In genomic region chr10:69226919-69227450, GRCh38 we compare ENCODE assay signal across 14 cellular contexts. TPM values are rescaled to one million over a fixed set of nuclear protein-coding genes. Genes with fewer than 3 reads are reported as not detected.
DNase-seq lines count a peak whose midpoint lies in the region; ATAC-seq and TF ChIP-seq lines count a peak whose summit lies in the region.
"Had no signal": no experiment of that assay in that cellular context is flagged by ENCODE, and none has a peak within 500 bp of the region (broad histone marks: within the 10 kb centered on the region; RNA-seq: fewer than 3 reads in every experiment).

No MANE protein-coding gene starts in this region.

- no peaks in the 10 kb centered on the region for H3K4me1 ChIP-seq in HAP-1

- H3K27ac Mint-ChIP-seq in natural killer cell treated with Interleukin-12 subunit alpha and Interleukin-12 subunit beta and Interleukin-15 and Interleukin-18, amount 100 ng/mL, for 72 hours, result peak overlapping the region; percentile 83 to 88
- peak overlapping the region in 1 of 2 donors; percentile 87 for H3K27ac Mint-ChIP-seq in natural killer cell
- peak overlapping the region; percentile 70 for H3K27ac Mint-ChIP-seq in central memory CD8-positive, alpha-beta T cell (ENCODE audit: low read depth)
- no peak overlapping the region for H3K27ac Mint-ChIP-seq in stimulated activated memory B cell treated with anti-CD40 and anti-IgM and Interleukin-4, amounts not matched to agents 10 μg/mL and 1 μg/mL and 100 μg/mL, for 72 hours

- intact Hi-C loops in natural killer cell (cut with micrococcal nuclease), result no loop called here

- H3K36me3 ChIP-seq in HAP-1 (replicated peaks), result no peaks in the 10 kb centered on the region
- H3K36me3 ChIP-seq: BLaER1 treated with 17β-estradiol and CSF1 and Interleukin-3, amounts not matched to agents 10 nM and 100 nM had no signal

- peak; percentile 53 for DNase-seq in natural killer cell treated with Interleukin-12 subunit alpha and Interleukin-12 subunit beta and Interleukin-15 and Interleukin-18, amount 100 ng/mL, for 72 hours (ENCODE audit: low spot score)
- DNase-seq in natural killer cell (no peak), iPS-NIHi7 (ENCODE audit: extremely low spot score) (peak; percentile 42), HAP-1 (ENCODE audit: low spot score in 2 of 2) (no peak), HCEC 1CT (no peak)
- no peak for DNase-seq in central memory CD8-positive, alpha-beta T cell (ENCODE audit: low spot score in 2 of 2)
- DNase-seq: 8988T; AML-193; CD4-positive, CD25-positive, alpha-beta regulatory T cell; DMS 273 treated with DMSO at 0.1 percent for 48 hours had no signal

- no peaks in the 10 kb centered on the region for H3K36me3 Mint-ChIP-seq in natural killer cell treated with Interleukin-12 subunit alpha and Interleukin-12 subunit beta and Interleukin-15 and Interleukin-18, amount 100 ng/mL, for 72 hours
- H3K36me3 Mint-ChIP-seq in natural killer cell, result no peaks in the 10 kb centered on the region
- peaks cover 8% of the 10 kb centered on the region for H3K36me3 Mint-ChIP-seq in central memory CD8-positive, alpha-beta T cell (ENCODE audit: insufficient read depth)
- H3K36me3 Mint-ChIP-seq in stimulated activated memory B cell treated with anti-CD40 and anti-IgM and Interleukin-4, amounts not matched to agents 10 μg/mL and 1 μg/mL and 100 μg/mL, for 72 hours, result no peaks in the 10 kb centered on the region
- H3K36me3 Mint-ChIP-seq: CD4-positive, CD25-positive, alpha-beta regulatory T cell had no signal

- no peak overlapping the region for H3K4me3 Mint-ChIP-seq in natural killer cell treated with Interleukin-12 subunit alpha and Interleukin-12 subunit beta and Interleukin-15 and Interleukin-18, amount 100 ng/mL, for 72 hours
- H3K4me3 Mint-ChIP-seq in natural killer cell, result no peak overlapping the region
- H3K4me3 Mint-ChIP-seq in central memory CD8-positive, alpha-beta T cell, result peak overlapping the region; percentile 74
- no peak overlapping the region for H3K4me3 Mint-ChIP-seq in stimulated activated memory B cell treated with anti-CD40 and anti-IgM and Interleukin-4, amounts not matched to agents 10 μg/mL and 1 μg/mL and 100 μg/mL, for 72 hours
- H3K4me3 Mint-ChIP-seq: CD4-positive, CD25-positive, alpha-beta regulatory T cell had no signal

- no peaks in the 10 kb centered on the region for H3K27me3 ChIP-seq in HAP-1 (ENCODE audit: low read depth)
- H3K27me3 ChIP-seq: BLaER1 treated with 17β-estradiol and CSF1 and Interleukin-3, amounts not matched to agents 10 nM and 100 nM had no signal

- no peak overlapping the region for H3K4me3 ChIP-seq in HAP-1
- H3K4me3 ChIP-seq: BLaER1 treated with 17β-estradiol and CSF1 and Interleukin-3, amounts not matched to agents 10 nM and 100 nM; GM12878 had no signal

- H3K4me1 Mint-ChIP-seq in natural killer cell treated with Interleukin-12 subunit alpha and Interleukin-12 subunit beta and Interleukin-15 and Interleukin-18, amount 100 ng/mL, for 72 hours (ENCODE audit: low read depth in 2 of 2), result peaks cover 56 to 70% of the 10 kb centered on the region in 2 donors
- peaks cover 66 to 84% of the 10 kb centered on the region in 2 donors for H3K4me1 Mint-ChIP-seq in natural killer cell
- H3K4me1 Mint-ChIP-seq in central memory CD8-positive, alpha-beta T cell, result peaks cover 73% of the 10 kb centered on the region
- H3K4me1 Mint-ChIP-seq in stimulated activated memory B cell treated with anti-CD40 and anti-IgM and Interleukin-4, amounts not matched to agents 10 μg/mL and 1 μg/mL and 100 μg/mL, for 72 hours, result peaks cover 58% of the 10 kb centered on the region

- TF ChIP-seq CTCF in natural killer cell (IDR thresholded peaks at IDR 0.05), result no peak

- no peaks in the 10 kb centered on the region for H3K9me3 ChIP-seq in HAP-1
- H3K9me3 ChIP-seq: BLaER1 treated with 17β-estradiol and CSF1 and Interleukin-3, amounts not matched to agents 10 nM and 100 nM had no signal

- H3K27me3 Mint-ChIP-seq in natural killer cell treated with Interleukin-12 subunit alpha and Interleukin-12 subunit beta and Interleukin-15 and Interleukin-18, amount 100 ng/mL, for 72 hours, result peaks cover 0 to 6% of the 10 kb centered on the region in 2 donors
- H3K27me3 Mint-ChIP-seq in natural killer cell (ENCODE audit: low read depth in 2 of 2), result peaks cover 0 to 12% of the 10 kb centered on the region in 2 donors
- no peaks in the 10 kb centered on the region for H3K27me3 Mint-ChIP-seq in central memory CD8-positive, alpha-beta T cell
- H3K27me3 Mint-ChIP-seq in stimulated activated memory B cell treated with anti-CD40 and anti-IgM and Interleukin-4, amounts not matched to agents 10 μg/mL and 1 μg/mL and 100 μg/mL, for 72 hours, result no peaks in the 10 kb centered on the region
- H3K27me3 Mint-ChIP-seq: CD4-positive, CD25-positive, alpha-beta regulatory T cell had no signal

- no peak for ATAC-seq in natural killer cell treated with Interleukin-12 subunit alpha and Interleukin-12 subunit beta and Interleukin-15 and Interleukin-18, amount 100 ng/mL, for 72 hours
- ATAC-seq in natural killer cell, result no peak
- ATAC-seq in central memory CD8-positive, alpha-beta T cell (replicated peaks; ENCODE audit: extremely low read depth, poor library complexity, severe bottlenecking), result no peak
- no peak for ATAC-seq in GM19452 (IDR thresholded peaks at IDR 0.05; ENCODE audit: unreplicated experiment)
- no peak for ATAC-seq in stimulated activated memory B cell treated with anti-CD40 and anti-IgM and Interleukin-4, amounts not matched to agents 10 μg/mL and 1 μg/mL and 100 μg/mL, for 72 hours
- ATAC-seq: GM12878 had no signal

- in situ Hi-C loops in HAP-1 (cut with MboI; ENCODE audit: low sequenced_read_pairs), result loop anchor here (25.0 kb wide), 2 partner anchors 285 to 410 kb away; partner anchors contain the start of gene FAM241B

- H3K9me3 Mint-ChIP-seq in natural killer cell treated with Interleukin-12 subunit alpha and Interleukin-12 subunit beta and Interleukin-15 and Interleukin-18, amount 100 ng/mL, for 72 hours, result no peaks in the 10 kb centered on the region
- H3K9me3 Mint-ChIP-seq in natural killer cell, result no peaks in the 10 kb centered on the region
- H3K9me3 Mint-ChIP-seq in central memory CD8-positive, alpha-beta T cell, result no peaks in the 10 kb centered on the region
- no peaks in the 10 kb centered on the region for H3K9me3 Mint-ChIP-seq in stimulated activated memory B cell treated with anti-CD40 and anti-IgM and Interleukin-4, amounts not matched to agents 10 μg/mL and 1 μg/mL and 100 μg/mL, for 72 hours
- H3K9me3 Mint-ChIP-seq: CD4-positive, CD25-positive, alpha-beta regulatory T cell had no signal

RNA-seq across cellular contexts. Expression of gene HKDC1, which starts 6.9 kb away (rescaled TPM):
- total RNA-seq in natural killer cell treated with Interleukin-12 subunit alpha and Interleukin-12 subunit beta and Interleukin-15 and Interleukin-18, amount 100 ng/mL, for 72 hours, result not detected
- total RNA-seq in natural killer cell, result under 1 TPM in 2 of 3 donors, not detected in 1; 0.50 to 0.82 TPM

RNA-seq across cellular contexts. Expression of gene SUPV3L1, which starts 47.0 kb away (rescaled TPM):
- total RNA-seq in natural killer cell treated with Interleukin-12 subunit alpha and Interleukin-12 subunit beta and Interleukin-15 and Interleukin-18, amount 100 ng/mL, for 72 hours, result 10 to 100 TPM; 41.1 to 60.8 TPM
- total RNA-seq in natural killer cell, result 100 to 1,000 TPM in 1 of 3 donors, 10 to 100 TPM in 2; 56.6 to 104 (median 67.1) TPM

RNA-seq across cellular contexts. Expression of gene HK1, which starts 51.3 kb away (rescaled TPM):
- 100 to 1,000 TPM; 169 to 185 TPM for total RNA-seq in natural killer cell treated with Interleukin-12 subunit alpha and Interleukin-12 subunit beta and Interleukin-15 and Interleukin-18, amount 100 ng/mL, for 72 hours
- 10 to 100 TPM; 58.4 to 72.6 (median 69.5) TPM for total RNA-seq in natural killer cell

Comparison
In these comparisons a context has a peak if more than half of its experiments do, and no peak if none do; other contexts are left out.
1. DNase-seq: peak in natural killer cell treated with Interleukin-12 subunit alpha and Interleukin-12 subunit beta and Interleukin-15 and Interleukin-18, amount 100 ng/mL, for 72 hours (single experiment) and iPS-NIHi7 (single experiment); none in natural killer cell (single experiment), central memory CD8-positive, alpha-beta T cell (0 of 2), HAP-1 (0 of 2) and HCEC 1CT (single experiment).